23 cellular contexts compared by ENCODE assay signal in the genomic region with DNA sequence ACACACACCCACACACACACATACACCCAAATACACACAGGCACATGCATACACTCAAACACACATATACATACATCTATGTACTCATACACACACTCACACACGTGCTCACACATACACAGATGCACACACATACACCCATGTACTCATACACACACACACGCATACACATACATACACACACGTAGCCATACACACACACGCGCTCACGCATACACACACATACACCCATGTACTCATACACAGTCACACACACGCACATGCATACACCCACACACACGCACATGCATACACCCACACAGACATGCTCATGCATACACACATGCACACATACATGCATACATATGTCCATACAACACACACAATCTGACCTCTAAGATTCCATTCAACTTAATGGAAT.
"Had no signal": no experiment of that assay in that cellular context is flagged by ENCODE, and none has a peak within 500 bp of the region (broad histone marks: within the 10 kb centered on the region; RNA-seq: fewer than 3 reads in every experiment).

No MANE protein-coding gene starts in this region.

- H3K36me3 ChIP-seq: colonic mucosa, neural progenitor cell, suprapubic skin, transverse colon had no signal

- H3K79me2 ChIP-seq: parathyroid adenoma had no signal

- H3K9me3 ChIP-seq: colonic mucosa, suprapubic skin, transverse colon had no signal

- H3K4me3 ChIP-seq: colonic mucosa, neural progenitor cell, smooth muscle cell, suprapubic skin, transverse colon had no signal

- H3K4me1 Mint-ChIP-seq: naive thymus-derived CD4-positive, alpha-beta T cell; nephron; stimulated activated naive CD8-positive, alpha-beta T cell treated with anti-CD3 and anti-CD28 coated beads, Interleukin-15, amount 100 ng/mL, for 72 hours had no signal

- H3K4me1 ChIP-seq: colonic mucosa, neural progenitor cell, parathyroid adenoma, suprapubic skin, transverse colon had no signal

- H3K27me3 ChIP-seq: colonic mucosa, neural progenitor cell, suprapubic skin, transverse colon had no signal

- H3K27ac ChIP-seq: colonic mucosa, neural progenitor cell, parathyroid adenoma, suprapubic skin, transverse colon had no signal

- H3K4me3 Mint-ChIP-seq: naive thymus-derived CD4-positive, alpha-beta T cell; nephron; neural progenitor cell; stimulated activated naive CD8-positive, alpha-beta T cell treated with anti-CD3 and anti-CD28 coated beads, Interleukin-15, amount 100 ng/mL, for 72 hours had no signal

- H3K36me3 Mint-ChIP-seq: naive thymus-derived CD4-positive, alpha-beta T cell; neural progenitor cell had no signal

- H3K4me2 ChIP-seq: neural progenitor cell, smooth muscle cell had no signal

- FAIRE-seq: endometrium, frontal cortex, kidney had no signal

- H3K27me3 Mint-ChIP-seq: stimulated activated naive CD8-positive, alpha-beta T cell treated with anti-CD3 and anti-CD28 coated beads, Interleukin-15, amount 100 ng/mL, for 72 hours had no signal

- H3K9me3 Mint-ChIP-seq: stimulated activated naive CD8-positive, alpha-beta T cell treated with anti-CD3 and anti-CD28 coated beads, Interleukin-15, amount 100 ng/mL, for 72 hours had no signal

- H3K9ac ChIP-seq: neural progenitor cell, parathyroid adenoma had no signal

- H3K27ac Mint-ChIP-seq: nephron, neural progenitor cell, progenitor cell of endocrine pancreas had no signal

- DNase-seq: colonic mucosa; dermis blood vessel endothelial cell; effector memory CD4-positive, alpha-beta T cell; head of caudate nucleus; mesenchymal stem cell; midbrain; naive thymus-derived CD4-positive, alpha-beta T cell; stimulated activated CD4-positive, alpha-beta T cell treated with anti-CD3 and anti-CD28 coated beads, Interleukin-12 subunit alpha, Interleukin-12 subunit beta, amount 100 ng/mL, for 4 hours; stimulated activated CD4-positive, alpha-beta T cell treated with anti-CD3 and anti-CD28 coated beads, Interleukin-1b, Interleukin-23, amount 100 ng/mL, for 48 hours; stimulated activated CD4-positive, alpha-beta T cell treated with anti-CD3 and anti-CD28 coated beads, Interleukin-4, amount 100 ng/mL, for 1 hour; stimulated activated CD8-positive, alpha-beta memory T cell treated with anti-CD3 and anti-CD28 coated beads, Interleukin-4, amount 100 ng/mL, for 48 hours; stimulated activated naive CD4-positive, alpha-beta T cell; stimulated activated naive CD8-positive, alpha-beta T cell treated with anti-CD3 and anti-CD28 coated beads, Interleukin-15, amount 100 ng/mL, for 72 hours; transverse colon had no signal

- H2AFZ ChIP-seq: neural progenitor cell, parathyroid adenoma had no signal
